In the genomic region with DNA sequence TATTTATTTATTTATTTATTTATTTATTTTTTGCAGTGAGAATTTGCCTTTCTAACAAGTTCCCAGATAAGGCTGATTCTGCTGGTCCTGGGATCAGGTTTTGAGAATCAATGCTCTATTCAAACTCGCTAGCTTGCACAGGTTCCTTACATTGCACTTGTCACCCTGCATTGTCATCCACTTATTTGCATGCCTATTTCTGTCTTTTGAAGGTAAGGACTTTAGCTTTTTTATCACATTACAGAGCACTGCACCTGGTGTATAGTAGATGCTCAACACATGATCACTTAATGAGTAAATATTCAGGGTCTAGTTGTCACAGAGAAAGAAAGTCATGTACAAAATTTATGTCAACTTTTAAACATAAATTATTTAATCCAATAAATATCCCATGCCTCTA, we compare ENCODE assay signal across 14 cellular contexts.
DNase-seq lines count a peak whose midpoint lies in the region; ATAC-seq and TF ChIP-seq lines count a peak whose summit lies in the region.
"Had no signal": no experiment of that assay in that cellular context is flagged by ENCODE, and none has a peak within 500 bp of the region (broad histone marks: within the 10 kb centered on the region; RNA-seq: fewer than 3 reads in every experiment).

No MANE protein-coding gene starts in this region.

- peaks cover 49% of the 10 kb centered on the region for H3F3A ChIP-seq in SU-DHL-6 (ENCODE audit: insufficient read depth)

- H3K4me2 ChIP-seq in BLaER1 = peak overlapping the region; percentile 38
- H3K4me2 ChIP-seq in SU-DHL-6 (ENCODE audit: low read depth, low read length, poor library complexity, severe bottlenecking) = peak overlapping the region; percentile 67
- H3K4me2 ChIP-seq in mesendoderm (ENCODE audit: low read length) = no peak overlapping the region

- no peak overlapping the region for H3K9ac ChIP-seq in BLaER1
- H3K9ac ChIP-seq in SU-DHL-6 (ENCODE audit: low read length) = 0 out of 2 replicates have a peak overlapping the region, but pooled peaks have one; percentile 17
- no peak overlapping the region for H3K9ac ChIP-seq in mesendoderm (ENCODE audit: low read length)

- H3K4me1 ChIP-seq in BLaER1 (peaks cover 49% of the 10 kb centered on the region), mesendoderm (ENCODE audit: control insufficient read depth, low read depth, low read length) (no peaks in the 10 kb centered on the region)
- peaks cover 48% of the 10 kb centered on the region for H3K4me1 ChIP-seq in CD8-positive, alpha-beta memory T cell (ENCODE audit: insufficient read depth, low read length)

- no peak overlapping the region for H2BK15ac ChIP-seq in mesendoderm (replicated peaks; ENCODE audit: low read depth)

- H2BK5ac ChIP-seq in mesendoderm (ENCODE audit: low read length) = no peak overlapping the region

- H3K9me2 ChIP-seq in SU-DHL-6 (replicated peaks; ENCODE audit: insufficient read depth, low read length) = no peaks in the 10 kb centered on the region

- no peaks in the 10 kb centered on the region for H3K36me3 ChIP-seq in BLaER1
- H3K36me3 ChIP-seq in SU-DHL-6 (ENCODE audit: low read length) = no peaks in the 10 kb centered on the region
- H3K36me3 ChIP-seq in mesendoderm (ENCODE audit: control insufficient read depth, insufficient read depth, low read length) = no peaks in the 10 kb centered on the region
- H3K36me3 ChIP-seq in CD8-positive, alpha-beta memory T cell (ENCODE audit: insufficient read depth, low read length) = no peaks in the 10 kb centered on the region

- H3K9me3 ChIP-seq in BLaER1 (no peaks in the 10 kb centered on the region; the same call in 1 of the 2 replicates), SU-DHL-6 (ENCODE audit: insufficient read depth, low read length) (no peaks in the 10 kb centered on the region)
- H3K9me3 ChIP-seq in CD8-positive, alpha-beta memory T cell (ENCODE audit: low read length) = no peaks in the 10 kb centered on the region

- peak overlapping the region in 1 of 8 donors; percentile 34 for H3K27ac Mint-ChIP-seq in CD8-positive, alpha-beta memory T cell

- H3K36me3 Mint-ChIP-seq in CD8-positive, alpha-beta memory T cell = peaks cover 0 to 16% (median under 1%) of the 10 kb centered on the region in 3 donors

- no peak overlapping the region for H3K27ac ChIP-seq in BLaER1
- H3K27ac ChIP-seq in SU-DHL-6 (ENCODE audit: low read depth, low read length) = peak overlapping the region; percentile 95
- H3K27ac ChIP-seq in mesendoderm (ENCODE audit: low read depth, low read length) = no peak overlapping the region
- no peak overlapping the region for H3K27ac ChIP-seq in CD8-positive, alpha-beta memory T cell (ENCODE audit: low read depth, low read length)

- no peak overlapping the region for H2AK5ac ChIP-seq in mesendoderm (ENCODE audit: low read length)

- no peaks in the 10 kb centered on the region for H3K79me1 ChIP-seq in mesendoderm (ENCODE audit: low read length)

- H3K56ac ChIP-seq in mesendoderm (ENCODE audit: low read length) = no peak overlapping the region

- H2AFZ ChIP-seq in SU-DHL-6 (ENCODE audit: low read depth, low read length, severe bottlenecking) = peak overlapping the region; percentile 11

- no peaks in the 10 kb centered on the region for H3K27me3 ChIP-seq in BLaER1
- H3K27me3 ChIP-seq in SU-DHL-6 (ENCODE audit: low read length) = no peaks in the 10 kb centered on the region
- H3K27me3 ChIP-seq in mesendoderm (ENCODE audit: insufficient read depth, low read length, poor library complexity) = no peaks in the 10 kb centered on the region
- no peaks in the 10 kb centered on the region for H3K27me3 ChIP-seq in CD8-positive, alpha-beta memory T cell (ENCODE audit: insufficient read depth, low read length, poor library complexity, severe bottlenecking)

- TF ChIP-seq CTCF in GM10248 (IDR thresholded peaks at IDR 0.05; ENCODE audit: control extremely low read depth, extremely low read depth, low read depth, missing control alignments) (no peak), SU-DHL-6 (IDR thresholded peaks at IDR 0.05; ENCODE audit: insufficient read depth, low read length, poor library complexity, severe bottlenecking) (no peak)

- H3K4me3 ChIP-seq in BLaER1 = no peak overlapping the region
- H3K4me3 ChIP-seq in SU-DHL-6 (ENCODE audit: insufficient read depth, low read length, poor library complexity, severe bottlenecking) = peak overlapping the region; percentile 12
- no peak overlapping the region for H3K4me3 ChIP-seq in mesendoderm (ENCODE audit: low read length)
- H3K4me3 ChIP-seq in CD8-positive, alpha-beta memory T cell (ENCODE audit: low read length) = no peak overlapping the region
- H3K4me3 ChIP-seq: skin epidermis had no signal

- H4K5ac ChIP-seq in mesendoderm (ENCODE audit: low read length) = no peak overlapping the region

- WGBS in mesendoderm (ENCODE audit: extremely low coverage, insufficient coverage, low lambda C conversion rate) = no CpG with 5 or more reads among the region's 1 CpG

- H3K23ac ChIP-seq in mesendoderm (ENCODE audit: low read length) = no peak overlapping the region

- H3K79me2 ChIP-seq in SU-DHL-6 (ENCODE audit: insufficient read depth, low read length) (no peaks in the 10 kb centered on the region), mesendoderm (ENCODE audit: control insufficient read depth, insufficient read depth, low read length) (no peaks in the 10 kb centered on the region)

- peak; percentile 24 for DNase-seq in GM10248 (ENCODE audit: extremely low spot score)
- no peak for DNase-seq in mesendoderm
- DNase-seq in CD1c-positive myeloid dendritic cell (ENCODE audit: extremely low spot score) = no peak
- DNase-seq in CD8-positive, alpha-beta memory T cell = no peak
- DNase-seq: activated CD4-positive, alpha-beta memory T cell treated with anti-CD3 and anti-CD28 coated beads, Interleukin-2, amount 10 ng/mL, durations not matched to agents 7 days and 5 days; activated T-cell treated with anti-CD3 and anti-CD28 coated beads, Interleukin-2, amount 50 U/mL, for 72 hours; Calu3; GF-D8 had no signal

- H3K27me3 Mint-ChIP-seq in CD8-positive, alpha-beta memory T cell = no peaks in the 10 kb centered on the region
- H3K27me3 Mint-ChIP-seq: activated CD4-positive, alpha-beta memory T cell treated with anti-CD3 and anti-CD28 coated beads, Interleukin-2, amount 10 ng/mL, durations not matched to agents 7 days and 5 days had no signal

- H4K20me1 ChIP-seq in BLaER1 = no peaks in the 10 kb centered on the region
- H4K20me1 ChIP-seq in SU-DHL-6 (ENCODE audit: low read depth, low read length) = no peaks in the 10 kb centered on the region

- peaks cover 41 to 56% (median 46%) of the 10 kb centered on the region in 3 donors for H3K4me1 Mint-ChIP-seq in CD8-positive, alpha-beta memory T cell

- H3K18ac ChIP-seq in mesendoderm (ENCODE audit: low read length) = no peak overlapping the region

- no peak overlapping the region for H3K4me3 Mint-ChIP-seq in CD8-positive, alpha-beta memory T cell
- H3K4me3 Mint-ChIP-seq: activated CD4-positive, alpha-beta memory T cell treated with anti-CD3 and anti-CD28 coated beads, Interleukin-2, amount 10 ng/mL, durations not matched to agents 7 days and 5 days had no signal

- CTCF ChIA-PET in GM10248 (lab: Yijun Ruan, JAX) = interaction anchor here (0.8 to 4.0 kb wide), 6 partner anchors 13 to 204 kb away, joined by 3 to 17 read pairs (median 3); no protein-coding TSS in a partner anchor
- CTCF ChIA-PET in CD8-positive, alpha-beta memory T cell (lab: Charles Lee) = no interaction called here

- no peak overlapping the region for H3K4ac ChIP-seq in mesendoderm (ENCODE audit: low read depth, low read length)

- H2BK120ac ChIP-seq in mesendoderm (ENCODE audit: low read depth, low read length) = no peak overlapping the region

- H4K8ac ChIP-seq in mesendoderm (ENCODE audit: low read depth, low read length) = no peak overlapping the region

- peaks cover 8 to 10% (median 9%) of the 10 kb centered on the region in 5 donors for H3K9me3 Mint-ChIP-seq in CD8-positive, alpha-beta memory T cell

- POLR2A ChIA-PET in GM10248 (lab: Yijun Ruan, JAX) = no interaction called here
- POLR2A ChIA-PET in CD8-positive, alpha-beta memory T cell (lab: Charles Lee) = no interaction called here

- ATAC-seq in HG02852 (IDR thresholded peaks at IDR 0.05; ENCODE audit: unreplicated experiment) = peak; percentile 27
- no peak for ATAC-seq in GM21619 (IDR thresholded peaks at IDR 0.05; ENCODE audit: unreplicated experiment)
- ATAC-seq: activated T-cell treated with anti-CD3 and anti-CD28 coated beads, Interleukin-2, amount 50 U/mL, for 72 hours; esophagus mucosa had no signal
